ENCODE assay signal across 8 cellular contexts in genomic region chr15:92917606-92918407, GRCh38. TPM values are rescaled to one million over a fixed set of nuclear protein-coding genes. Genes with fewer than 3 reads are reported as not detected.
DNase-seq lines count a peak whose midpoint lies in the region; ATAC-seq and TF ChIP-seq lines count a peak whose summit lies in the region.

No MANE protein-coding gene starts in this region.

- H4K20me1 ChIP-seq in BLaER1 treated with 17β-estradiol and CSF1 and Interleukin-3, amounts not matched to agents 10 nM and 100 nM = peaks cover 0 to 26% (median 14%) of the 10 kb centered on the region in 11 experiments; a peak in 12 of 22 replicates
- H4K20me1 ChIP-seq in GM23338 (replicated peaks; ENCODE audit: insufficient read depth) = peaks cover 40% of the 10 kb centered on the region

- no peaks in the 10 kb centered on the region for H3K27me3 ChIP-seq in BLaER1 treated with 17β-estradiol and CSF1 and Interleukin-3, amounts not matched to agents 10 nM and 100 nM
- H3K27me3 ChIP-seq in GM23338 (ENCODE audit: insufficient read depth) = no peaks in the 10 kb centered on the region
- no peaks in the 10 kb centered on the region for H3K27me3 ChIP-seq in adrenal gland
- H3K27me3 ChIP-seq in tibial nerve = no peaks in the 10 kb centered on the region

- TF ChIP-seq EP300 in tibial nerve (IDR thresholded peaks at IDR 0.05) = peak; percentile 85 to 94

- H3K9me3 ChIP-seq in BLaER1 treated with 17β-estradiol and CSF1 and Interleukin-3, amounts not matched to agents 10 nM and 100 nM (replicated peaks in 1 of 11) = peaks cover 0 to 10% (median 0%) of the 10 kb centered on the region in 11 experiments; a peak in 2 of 22 replicates
- H3K9me3 ChIP-seq in adrenal gland (replicated peaks in 1 of 3) (no peaks in the 10 kb centered on the region), tibial nerve (no peaks in the 10 kb centered on the region)

- WGBS in adrenal gland, 4 donors = 24 to 28% (median 26%) methylated on average over 11 of the region's 11 CpGs
- WGBS in tibial nerve, 2 donors = 24% methylated on average over 11 of the region's 11 CpGs

- peaks cover 21% of the 10 kb centered on the region; the same call in 2 of the 3 replicates for H3K36me3 Mint-ChIP-seq in GM23338 (ENCODE audit: low read depth)

- H3K36me3 ChIP-seq in BLaER1 treated with 17β-estradiol and CSF1 and Interleukin-3, amounts not matched to agents 10 nM and 100 nM = peaks cover 47 to 74% (median 60%) of the 10 kb centered on the region in 11 experiments; a peak in 21 of 22 replicates
- H3K36me3 ChIP-seq in GM23338 (ENCODE audit: insufficient read depth) (no peaks in the 10 kb centered on the region), adrenal gland (replicated peaks in 1 of 2) (no peaks in the 10 kb centered on the region), tibial nerve (no peaks in the 10 kb centered on the region)

- no peak overlapping the region for H3K4me3 Mint-ChIP-seq in GM23338

- H3F3A ChIP-seq in GM23338 (replicated peaks; ENCODE audit: low read depth) = no peaks in the 10 kb centered on the region; the same call in 1 of the 2 replicates

- H3K27ac ChIP-seq in BLaER1 treated with 17β-estradiol and CSF1 and Interleukin-3, amounts not matched to agents 10 nM and 100 nM = peak overlapping the region; percentile 66 to 99 (median 76); a peak in 21 of 22 replicates
- H3K27ac ChIP-seq in GM23338 (ENCODE audit: low read depth) (peak overlapping the region; percentile 76), adrenal gland (peak overlapping the region; percentile 33 to 92 (median 71)), tibial nerve (peak overlapping the region; percentile 79 to 90 (median 86))

- no peak overlapping the region for H2AFZ ChIP-seq in GM23338

- peaks cover 74% of the 10 kb centered on the region for H3K4me1 Mint-ChIP-seq in GM23338

- no peaks in the 10 kb centered on the region for H3K9me2 ChIP-seq in GM23338 (ENCODE audit: insufficient read depth)

- peak overlapping the region; percentile 96 for H3K27ac Mint-ChIP-seq in GM23338

- intact Hi-C loops in adrenal gland (cut with DNase I) (loop anchor here in 1 of 2 donors (10.0 kb wide), 1 partner anchor 113 kb away; no protein-coding TSS in a partner anchor), cardiac septum (cut with DNase I) (loop anchor here (1.0 to 5.0 kb wide), 2 partner anchors 36 to 109 kb away; no protein-coding TSS in a partner anchor)

- no peak overlapping the region for H3K4me3 ChIP-seq in BLaER1 treated with 17β-estradiol and CSF1 and Interleukin-3, amounts not matched to agents 10 nM and 100 nM
- no peak overlapping the region for H3K4me3 ChIP-seq in GM23338
- no peak overlapping the region for H3K4me3 ChIP-seq in adrenal gland
- H3K4me3 ChIP-seq in tibial nerve = peak overlapping the region in 1 of 4 donors; percentile 25

- peak overlapping the region in 9 of 11 experiments; percentile 4 to 99 (median 24); a peak in 16 of 22 replicates for H3K4me2 ChIP-seq in BLaER1 treated with 17β-estradiol and CSF1 and Interleukin-3, amounts not matched to agents 10 nM and 100 nM
- no peak overlapping the region for H3K4me2 ChIP-seq in GM23338

- peak; percentile 19 for ATAC-seq in GM23338

- peak; percentile 98 for DNase-seq in GM23338 (ENCODE audit: low spot score)
- peak; percentile 95 for DNase-seq in NCI-H1436 (lab: John Stamatoyannopoulos, UW)
- peak; percentile 89 for DNase-seq in SW480 (ENCODE audit: low spot score)
- DNase-seq in adrenal gland = peak; percentile 92 to 99 (median 96)
- peak; percentile 94 for DNase-seq in cardiac septum (ENCODE audit: low spot score)
- peak; percentile 97 for DNase-seq in pons (ENCODE audit: low spot score)
- peak; percentile 98 to 100 for DNase-seq in tibial nerve (ENCODE audit: low spot score in 2 of 2)

- peaks cover 87% of the 10 kb centered on the region for H3K79me2 ChIP-seq in GM23338 (replicated peaks; ENCODE audit: insufficient read depth)

- no peak for TF ChIP-seq POLR2A in adrenal gland (IDR thresholded peaks at IDR 0.05)
- no peak for TF ChIP-seq POLR2A in tibial nerve (IDR thresholded peaks at IDR 0.05)

- peaks cover 13% of the 10 kb centered on the region for H3K27me3 Mint-ChIP-seq in GM23338 (ENCODE audit: insufficient read depth, low read depth, poor library complexity)

- H3K9me3 Mint-ChIP-seq in GM23338 = no peaks in the 10 kb centered on the region

- peak; percentile 90 to 98 for TF ChIP-seq CTCF in GM23338 (conservative IDR thresholded peaks at IDR 0.05; ENCODE audit: low read depth in 2 of 2)
- TF ChIP-seq CTCF in adrenal gland (IDR thresholded peaks at IDR 0.05) = peak; percentile 91 to 97 (median 95)
- peak; percentile 85 to 97 (median 90) for TF ChIP-seq CTCF in tibial nerve (IDR thresholded peaks at IDR 0.05)

- peaks cover 49 to 97% (median 68%) of the 10 kb centered on the region in 10 experiments for H3K4me1 ChIP-seq in BLaER1 treated with 17β-estradiol and CSF1 and Interleukin-3, amounts not matched to agents 10 nM and 100 nM
- peaks cover 52% of the 10 kb centered on the region for H3K4me1 ChIP-seq in GM23338 (ENCODE audit: insufficient read depth)
- peaks cover 43 to 81% of the 10 kb centered on the region in 2 donors for H3K4me1 ChIP-seq in adrenal gland (replicated peaks in 1 of 2)
- H3K4me1 ChIP-seq in tibial nerve = peaks cover 0 to 94% (median 66%) of the 10 kb centered on the region in 4 donors

- peak overlapping the region in 9 of 11 experiments; percentile 10 to 70 (median 38); a peak in 15 of 22 replicates for H3K9ac ChIP-seq in BLaER1 treated with 17β-estradiol and CSF1 and Interleukin-3, amounts not matched to agents 10 nM and 100 nM

TF ChIP-seq in GM23338, 12 proteins besides CTCF, POLR2A, EP300 and RAD21 (continues in another document):
- TF ChIP-seq POLR2AphosphoS5 (IDR thresholded peaks at IDR 0.05; ENCODE audit: low read depth) = no peak
- no peak for TF ChIP-seq ZNF462 (CRISPR knock-in tag; IDR thresholded peaks at IDR 0.05)
- no peak for TF ChIP-seq ZNF114 (CRISPR knock-in tag; IDR thresholded peaks at IDR 0.05)

RNA-seq across cellular contexts. Expression of gene CHD2, which starts 17.7 kb away (rescaled TPM):
- total RNA-seq in GM23338 (2014; rRNA removed; shearing (Covaris generic)) = 108 and 119 TPM in 2 replicates
- 112 and 130 TPM in 2 replicates for polyA plus RNA-seq in GM23338 (2016; fragmentation: Nextera tagmentation; extraction: Ambion mirVana)
- total RNA-seq in adrenal gland = 100 to 1,000 TPM in 2 of 8 donors, 10 to 100 TPM in 6; 41.3 to 115 (median 83.1) TPM
- polyA plus RNA-seq in adrenal gland = 10 to 100 TPM; 40.1 to 60.2 (median 50.3) TPM
- total RNA-seq in cardiac septum = 59.5 TPM
- 100 to 1,000 TPM in 2 of 4 donors, 10 to 100 TPM in 2; 96.5 to 133 (median 102) TPM for total RNA-seq in tibial nerve
